2 cellular contexts compared by ENCODE assay signal in the genomic region with DNA sequence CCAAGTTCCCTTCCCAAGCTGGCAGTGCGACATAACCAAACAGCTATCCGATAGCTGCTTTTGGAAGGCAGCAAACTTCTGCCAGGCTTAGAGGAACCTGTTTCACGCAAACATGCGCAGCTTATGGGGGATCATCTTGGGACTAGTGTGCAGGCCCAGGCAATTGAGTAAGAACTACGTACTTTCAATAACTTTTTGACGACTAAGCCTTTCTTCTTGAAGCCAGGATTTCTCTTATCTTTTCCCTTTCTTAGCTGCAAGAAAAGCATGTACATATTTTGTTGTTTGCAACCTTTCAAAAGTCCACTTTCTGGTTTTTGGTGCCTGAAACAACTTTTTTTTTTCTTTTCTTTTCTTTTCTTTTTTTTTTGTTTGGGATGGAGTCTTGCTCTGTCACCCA.
TF ChIP-seq lines count a peak whose summit lies in the region.

No MANE protein-coding gene starts in this region.

TF ChIP-seq in GM23338, 12 proteins besides CTCF, POLR2A, EP300 and RAD21:
- no peak for TF ChIP-seq CREB1 (CRISPR knock-in tag; IDR thresholded peaks at IDR 0.05; ENCODE audit: low read depth)
- TF ChIP-seq JUNB (IDR thresholded peaks at IDR 0.05; ENCODE audit: unreplicated experiment), result no peak
- TF ChIP-seq EZH2phosphoT487 (IDR thresholded peaks at IDR 0.05; ENCODE audit: unreplicated experiment), result no peak
- no peak for TF ChIP-seq ZNF331 (CRISPR knock-in tag; IDR thresholded peaks at IDR 0.05; ENCODE audit: low read depth)
- TF ChIP-seq, protein P1, sequence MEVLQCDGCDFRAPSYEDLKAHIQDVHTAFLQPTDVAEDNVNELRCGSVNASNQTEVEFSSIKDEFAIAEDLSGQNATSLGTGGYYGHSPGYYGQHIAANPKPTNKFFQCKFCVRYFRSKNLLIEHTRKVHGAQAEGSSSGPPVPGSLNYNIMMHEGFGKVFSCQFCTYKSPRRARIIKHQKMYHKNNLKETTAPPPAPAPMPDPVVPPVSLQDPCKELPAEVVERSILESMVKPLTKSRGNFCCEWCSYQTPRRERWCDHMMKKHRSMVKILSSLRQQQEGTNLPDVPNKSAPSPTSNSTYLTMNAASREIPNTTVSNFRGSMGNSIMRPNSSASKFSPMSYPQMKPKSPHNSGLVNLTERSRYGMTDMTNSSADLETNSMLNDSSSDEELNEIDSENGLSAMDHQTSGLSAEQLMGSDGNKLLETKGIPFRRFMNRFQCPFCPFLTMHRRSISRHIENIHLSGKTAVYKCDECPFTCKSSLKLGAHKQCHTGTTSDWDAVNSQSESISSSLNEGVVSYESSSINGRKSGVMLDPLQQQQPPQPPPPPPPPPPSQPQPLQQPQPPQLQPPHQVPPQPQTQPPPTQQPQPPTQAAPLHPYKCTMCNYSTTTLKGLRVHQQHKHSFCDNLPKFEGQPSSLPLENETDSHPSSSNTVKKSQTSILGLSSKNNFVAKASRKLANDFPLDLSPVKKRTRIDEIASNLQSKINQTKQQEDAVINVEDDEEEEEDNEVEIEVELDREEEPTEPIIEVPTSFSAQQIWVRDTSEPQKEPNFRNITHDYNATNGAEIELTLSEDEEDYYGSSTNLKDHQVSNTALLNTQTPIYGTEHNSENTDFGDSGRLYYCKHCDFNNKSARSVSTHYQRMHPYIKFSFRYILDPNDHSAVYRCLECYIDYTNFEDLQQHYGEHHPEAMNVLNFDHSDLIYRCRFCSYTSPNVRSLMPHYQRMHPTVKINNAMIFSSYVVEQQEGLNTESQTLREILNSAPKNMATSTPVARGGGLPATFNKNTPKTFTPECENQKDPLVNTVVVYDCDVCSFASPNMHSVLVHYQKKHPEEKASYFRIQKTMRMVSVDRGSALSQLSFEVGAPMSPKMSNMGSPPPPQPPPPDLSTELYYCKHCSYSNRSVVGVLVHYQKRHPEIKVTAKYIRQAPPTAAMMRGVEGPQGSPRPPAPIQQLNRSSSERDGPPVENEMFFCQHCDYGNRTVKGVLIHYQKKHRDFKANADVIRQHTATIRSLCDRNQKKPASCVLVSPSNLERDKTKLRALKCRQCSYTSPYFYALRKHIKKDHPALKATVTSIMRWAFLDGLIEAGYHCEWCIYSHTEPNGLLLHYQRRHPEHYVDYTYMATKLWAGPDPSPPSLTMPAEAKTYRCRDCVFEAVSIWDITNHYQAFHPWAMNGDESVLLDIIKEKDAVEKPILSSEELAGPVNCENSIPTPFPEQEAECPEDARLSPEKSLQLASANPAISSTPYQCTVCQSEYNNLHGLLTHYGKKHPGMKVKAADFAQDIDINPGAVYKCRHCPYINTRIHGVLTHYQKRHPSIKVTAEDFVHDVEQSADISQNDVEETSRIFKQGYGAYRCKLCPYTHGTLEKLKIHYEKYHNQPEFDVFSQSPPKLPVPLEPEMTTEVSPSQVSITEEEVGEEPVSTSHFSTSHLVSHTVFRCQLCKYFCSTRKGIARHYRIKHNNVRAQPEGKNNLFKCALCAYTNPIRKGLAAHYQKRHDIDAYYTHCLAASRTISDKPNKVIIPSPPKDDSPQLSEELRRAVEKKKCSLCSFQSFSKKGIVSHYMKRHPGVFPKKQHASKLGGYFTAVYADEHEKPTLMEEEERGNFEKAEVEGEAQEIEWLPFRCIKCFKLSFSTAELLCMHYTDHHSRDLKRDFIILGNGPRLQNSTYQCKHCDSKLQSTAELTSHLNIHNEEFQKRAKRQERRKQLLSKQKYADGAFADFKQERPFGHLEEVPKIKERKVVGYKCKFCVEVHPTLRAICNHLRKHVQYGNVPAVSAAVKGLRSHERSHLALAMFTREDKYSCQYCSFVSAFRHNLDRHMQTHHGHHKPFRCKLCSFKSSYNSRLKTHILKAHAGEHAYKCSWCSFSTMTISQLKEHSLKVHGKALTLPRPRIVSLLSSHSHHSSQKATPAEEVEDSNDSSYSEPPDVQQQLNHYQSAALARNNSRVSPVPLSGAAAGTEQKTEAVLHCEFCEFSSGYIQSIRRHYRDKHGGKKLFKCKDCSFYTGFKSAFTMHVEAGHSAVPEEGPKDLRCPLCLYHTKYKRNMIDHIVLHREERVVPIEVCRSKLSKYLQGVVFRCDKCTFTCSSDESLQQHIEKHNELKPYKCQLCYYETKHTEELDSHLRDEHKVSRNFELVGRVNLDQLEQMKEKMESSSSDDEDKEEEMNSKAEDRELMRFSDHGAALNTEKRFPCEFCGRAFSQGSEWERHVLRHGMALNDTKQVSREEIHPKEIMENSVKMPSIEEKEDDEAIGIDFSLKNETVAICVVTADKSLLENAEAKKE (CRISPR knock-in tag; IDR thresholded peaks at IDR 0.05), result no peak
- TF ChIP-seq POLR2AphosphoS5 (IDR thresholded peaks at IDR 0.05; ENCODE audit: low read depth), result no peak
- TF ChIP-seq, protein P2, sequence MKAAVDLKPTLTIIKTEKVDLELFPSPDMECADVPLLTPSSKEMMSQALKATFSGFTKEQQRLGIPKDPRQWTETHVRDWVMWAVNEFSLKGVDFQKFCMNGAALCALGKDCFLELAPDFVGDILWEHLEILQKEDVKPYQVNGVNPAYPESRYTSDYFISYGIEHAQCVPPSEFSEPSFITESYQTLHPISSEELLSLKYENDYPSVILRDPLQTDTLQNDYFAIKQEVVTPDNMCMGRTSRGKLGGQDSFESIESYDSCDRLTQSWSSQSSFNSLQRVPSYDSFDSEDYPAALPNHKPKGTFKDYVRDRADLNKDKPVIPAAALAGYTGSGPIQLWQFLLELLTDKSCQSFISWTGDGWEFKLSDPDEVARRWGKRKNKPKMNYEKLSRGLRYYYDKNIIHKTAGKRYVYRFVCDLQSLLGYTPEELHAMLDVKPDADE (IDR thresholded peaks at IDR 0.05), result no peak
- TF ChIP-seq, protein P3, sequence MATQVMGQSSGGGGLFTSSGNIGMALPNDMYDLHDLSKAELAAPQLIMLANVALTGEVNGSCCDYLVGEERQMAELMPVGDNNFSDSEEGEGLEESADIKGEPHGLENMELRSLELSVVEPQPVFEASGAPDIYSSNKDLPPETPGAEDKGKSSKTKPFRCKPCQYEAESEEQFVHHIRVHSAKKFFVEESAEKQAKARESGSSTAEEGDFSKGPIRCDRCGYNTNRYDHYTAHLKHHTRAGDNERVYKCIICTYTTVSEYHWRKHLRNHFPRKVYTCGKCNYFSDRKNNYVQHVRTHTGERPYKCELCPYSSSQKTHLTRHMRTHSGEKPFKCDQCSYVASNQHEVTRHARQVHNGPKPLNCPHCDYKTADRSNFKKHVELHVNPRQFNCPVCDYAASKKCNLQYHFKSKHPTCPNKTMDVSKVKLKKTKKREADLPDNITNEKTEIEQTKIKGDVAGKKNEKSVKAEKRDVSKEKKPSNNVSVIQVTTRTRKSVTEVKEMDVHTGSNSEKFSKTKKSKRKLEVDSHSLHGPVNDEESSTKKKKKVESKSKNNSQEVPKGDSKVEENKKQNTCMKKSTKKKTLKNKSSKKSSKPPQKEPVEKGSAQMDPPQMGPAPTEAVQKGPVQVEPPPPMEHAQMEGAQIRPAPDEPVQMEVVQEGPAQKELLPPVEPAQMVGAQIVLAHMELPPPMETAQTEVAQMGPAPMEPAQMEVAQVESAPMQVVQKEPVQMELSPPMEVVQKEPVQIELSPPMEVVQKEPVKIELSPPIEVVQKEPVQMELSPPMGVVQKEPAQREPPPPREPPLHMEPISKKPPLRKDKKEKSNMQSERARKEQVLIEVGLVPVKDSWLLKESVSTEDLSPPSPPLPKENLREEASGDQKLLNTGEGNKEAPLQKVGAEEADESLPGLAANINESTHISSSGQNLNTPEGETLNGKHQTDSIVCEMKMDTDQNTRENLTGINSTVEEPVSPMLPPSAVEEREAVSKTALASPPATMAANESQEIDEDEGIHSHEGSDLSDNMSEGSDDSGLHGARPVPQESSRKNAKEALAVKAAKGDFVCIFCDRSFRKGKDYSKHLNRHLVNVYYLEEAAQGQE (IDR thresholded peaks at IDR 0.05; ENCODE audit: unreplicated experiment), result no peak
- TF ChIP-seq STAT1 (IDR thresholded peaks at IDR 0.05; ENCODE audit: unreplicated experiment), result no peak
- no peak for TF ChIP-seq ZNF114 (CRISPR knock-in tag; IDR thresholded peaks at IDR 0.05)

TF ChIP-seq in H1, 55 proteins besides CTCF, POLR2A, EP300 and RAD21:
- TF ChIP-seq TEAD4 (IDR thresholded peaks at IDR 0.05; ENCODE audit: low read depth, low read length) (no peak), FOSL1 (IDR thresholded peaks at IDR 0.05; ENCODE audit: insufficient read depth, low read depth, low read length) (no peak), GABPA (IDR thresholded peaks at IDR 0.05; ENCODE audit: borderline replicate concordance, insufficient read depth, low read length) (no peak), EGR1 (IDR thresholded peaks at IDR 0.05; ENCODE audit: borderline replicate concordance, low read depth, low read length) (no peak), CHD2 (IDR thresholded peaks at IDR 0.05; ENCODE audit: low read length) (no peak)
TF ChIP-seq in H1: peak in this region for 0.
